Comparison of ENCODE assay signal across 9 cellular contexts in the genomic region with DNA sequence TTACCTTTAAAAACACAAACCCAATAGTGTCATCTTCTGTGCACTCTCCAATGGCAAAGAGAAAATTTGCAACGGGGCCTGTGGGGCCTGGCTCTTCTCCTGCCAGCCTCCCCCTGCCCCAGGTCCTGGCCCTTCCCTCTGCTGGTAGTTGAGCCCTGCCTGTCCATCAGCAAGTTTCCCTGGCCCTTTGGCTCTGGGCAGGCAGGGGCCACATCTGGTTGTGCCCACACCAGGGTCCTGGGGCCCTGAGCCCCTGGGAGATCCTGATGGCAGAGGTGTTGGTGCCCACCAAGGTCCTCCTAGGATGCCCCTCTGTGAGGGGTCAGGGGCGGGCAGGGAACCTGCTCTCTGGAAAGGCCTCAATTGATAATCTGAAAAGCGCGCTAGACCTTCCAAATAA.
"Had no signal": no experiment of that assay in that cellular context is flagged by ENCODE, and none has a peak within 500 bp of the region (broad histone marks: within the 10 kb centered on the region; RNA-seq: fewer than 3 reads in every experiment).

No MANE protein-coding gene starts in this region.

- H3K36me3 Mint-ChIP-seq: IgD-negative memory B cell had no signal

- DNase-seq: GM23248, GOT3, H9, HCEC 1CT, KBM-7 had no signal

- H3K9ac ChIP-seq: GM23248, KMS-11 had no signal

- H3K27ac ChIP-seq: GM23248, HL-60, KMS-11 had no signal

- H3K4me3 Mint-ChIP-seq: H9 had no signal

- H3K27me3 Mint-ChIP-seq: IgD-negative memory B cell had no signal

- H3K4me3 ChIP-seq: GM23248 had no signal

- ATAC-seq: HepG2 had no signal

- H3K4me1 Mint-ChIP-seq: IgD-negative memory B cell had no signal

- H3K27ac Mint-ChIP-seq: H9, IgD-negative memory B cell had no signal
